ENCODE assay signal across 22 cellular contexts in genomic region chr15:58487041-58487723, GRCh38. TPM values are rescaled to one million over a fixed set of nuclear protein-coding genes. Genes with fewer than 3 reads are reported as not detected.
DNase-seq lines count a peak whose midpoint lies in the region; TF ChIP-seq lines count a peak whose summit lies in the region.
"Had no signal": no experiment of that assay in that cellular context is flagged by ENCODE, and none has a peak within 500 bp of the region (broad histone marks: within the 10 kb centered on the region; RNA-seq: fewer than 3 reads in every experiment).

No MANE protein-coding gene starts in this region.

- CTCF ChIA-PET in activated CD4-positive, alpha-beta T cell treated with anti-CD3 and anti-CD28 coated beads, Interleukin-2, amount 10 ng/mL, durations not matched to agents 7 days and 5 days (lab: Charles Lee): interaction anchor here (1.1 to 1.5 kb wide), 8 partner anchors 10 to 225 kb away, joined by 3 to 6 read pairs (median 4); no protein-coding TSS in a partner anchor

- H3K27me3 Mint-ChIP-seq in activated CD4-positive, alpha-beta T cell treated with anti-CD3 and anti-CD28 coated beads, Interleukin-2, amount 10 ng/mL, durations not matched to agents 7 days and 5 days: no peaks in the 10 kb centered on the region
- no peaks in the 10 kb centered on the region for H3K27me3 Mint-ChIP-seq in mesothelial cell of epicardium (ENCODE audit: low read depth)

- no peak for DNase-seq in activated CD4-positive, alpha-beta T cell treated with anti-CD3 and anti-CD28 coated beads, Interleukin-2, amount 10 ng/mL, durations not matched to agents 7 days and 5 days
- DNase-seq in activated CD4-positive, alpha-beta T cell treated with anti-CD3 and anti-CD28 coated beads for 1 hour: no peak
- DNase-seq in DMS79 (lab: John Stamatoyannopoulos, UW): peak; percentile 46
- DNase-seq in NCI-H82 treated with DMSO at 0.1 percent for 48 hours (lab: John Stamatoyannopoulos, UW; ENCODE audit: unreplicated experiment): peak; percentile 95
- no peak for DNase-seq in mesothelial cell of epicardium (ENCODE audit: low spot score in 2 of 2, unreplicated experiment in 2 of 2)
- no peak for DNase-seq in stimulated activated CD4-positive, alpha-beta T cell treated with anti-CD3 and anti-CD28 coated beads, Interleukin-12 subunit alpha, Interleukin-12 subunit beta, amount 100 ng/mL, for 4 hours
- DNase-seq in kidney glomerular epithelial cell (lab: John Stamatoyannopoulos, UW): no peak
- no peak for DNase-seq in NAMALWA (ENCODE audit: low spot score)
- DNase-seq: activated naive CD4-positive, alpha-beta T cell; activated T-cell treated with anti-CD3 and anti-CD28 coated beads, Interleukin-2, amount 50 U/mL, for 4 hours; anterior cingulate cortex; C1 segment of cervical spinal cord; Calu3; central memory CD4-positive, alpha-beta T cell; H9; heart left ventricle; MM.1S; NCI-H1436 treated with DMSO at 0.1 percent for 48 hours; NCI-H345 had no signal

- POLR2A ChIA-PET in activated CD4-positive, alpha-beta T cell treated with anti-CD3 and anti-CD28 coated beads, Interleukin-2, amount 10 ng/mL, durations not matched to agents 7 days and 5 days (lab: Charles Lee): no interaction called here

- peaks cover 24% of the 10 kb centered on the region for H3K9me3 Mint-ChIP-seq in activated CD4-positive, alpha-beta T cell treated with anti-CD3 and anti-CD28 coated beads, Interleukin-2, amount 10 ng/mL, durations not matched to agents 7 days and 5 days
- peaks cover 7% of the 10 kb centered on the region for H3K9me3 Mint-ChIP-seq in mesothelial cell of epicardium
- H3K9me3 Mint-ChIP-seq: activated T-cell treated with anti-CD3 and anti-CD28 coated beads, Interleukin-2, amount 50 U/mL, for 4 hours had no signal

- peaks cover 37% of the 10 kb centered on the region for H3K36me3 Mint-ChIP-seq in activated CD4-positive, alpha-beta T cell treated with anti-CD3 and anti-CD28 coated beads, Interleukin-2, amount 10 ng/mL, durations not matched to agents 7 days and 5 days (ENCODE audit: low read depth)
- peaks cover 2% of the 10 kb centered on the region for H3K36me3 Mint-ChIP-seq in mesothelial cell of epicardium

- H3K4me3 Mint-ChIP-seq in activated CD4-positive, alpha-beta T cell treated with anti-CD3 and anti-CD28 coated beads, Interleukin-2, amount 10 ng/mL, durations not matched to agents 7 days and 5 days: no peak overlapping the region
- H3K4me3 Mint-ChIP-seq in mesothelial cell of epicardium: no peak overlapping the region
- H3K4me3 Mint-ChIP-seq: activated T-cell treated with anti-CD3 and anti-CD28 coated beads, Interleukin-2, amount 50 U/mL, for 4 hours; H9 had no signal

- no peak for TF ChIP-seq CTCF in mesothelial cell of epicardium (IDR thresholded peaks at IDR 0.05; ENCODE audit: unreplicated experiment)

- H3K27ac Mint-ChIP-seq in activated CD4-positive, alpha-beta T cell treated with anti-CD3 and anti-CD28 coated beads, Interleukin-2, amount 10 ng/mL, durations not matched to agents 7 days and 5 days: peak overlapping the region; percentile 95
- H3K27ac Mint-ChIP-seq in mesothelial cell of epicardium: peak overlapping the region; percentile 13
- H3K27ac Mint-ChIP-seq: H9 had no signal

- H3K4me1 Mint-ChIP-seq in activated CD4-positive, alpha-beta T cell treated with anti-CD3 and anti-CD28 coated beads, Interleukin-2, amount 10 ng/mL, durations not matched to agents 7 days and 5 days: peaks cover 54% of the 10 kb centered on the region
- peaks cover 23% of the 10 kb centered on the region for H3K4me1 Mint-ChIP-seq in mesothelial cell of epicardium
- H3K4me1 Mint-ChIP-seq: H9 had no signal

RNA-seq across cellular contexts. Expression of gene LIPC, which starts 55.4 kb away (rescaled TPM):
- 1 to 10 TPM; 1.5 to 3.9 TPM for total RNA-seq in activated CD4-positive, alpha-beta T cell treated with anti-CD3 and anti-CD28 coated beads, Interleukin-2, amount 10 ng/mL, durations not matched to agents 7 days and 5 days
- not detected in 3 replicates for total RNA-seq in mesothelial cell of epicardium
- total RNA-seq: A673, Calu3, G401, H9, SK-MEL-5 had no signal

Comparison
In these comparisons a context has a peak if more than half of its experiments do, and no peak if none do; other contexts are left out.
1. DNase-seq: peak in DMS79 (single experiment) and NCI-H82 treated with DMSO at 0.1 percent for 48 hours (single experiment); none in activated CD4-positive, alpha-beta T cell treated with anti-CD3 and anti-CD28 coated beads, Interleukin-2, amount 10 ng/mL, durations not matched to agents 7 days and 5 days (single experiment), activated CD4-positive, alpha-beta T cell treated with anti-CD3 and anti-CD28 coated beads for 1 hour (single experiment), mesothelial cell of epicardium (0 of 2), stimulated activated CD4-positive, alpha-beta T cell treated with anti-CD3 and anti-CD28 coated beads, Interleukin-12 subunit alpha, Interleukin-12 subunit beta, amount 100 ng/mL, for 4 hours (single experiment), kidney glomerular epithelial cell (single experiment) and NAMALWA (single experiment).